In genomic region chr4:185874516-185875230, GRCh38 we compare ENCODE assay signal across 12 cellular contexts.
DNase-seq lines count a peak whose midpoint lies in the region; ATAC-seq, FAIRE-seq and TF ChIP-seq lines count a peak whose summit lies in the region.
"Had no signal": no experiment of that assay in that cellular context is flagged by ENCODE, and none has a peak within 500 bp of the region (broad histone marks: within the 10 kb centered on the region; RNA-seq: fewer than 3 reads in every experiment).

No MANE protein-coding gene starts in this region.

- peak overlapping the region; percentile 4 for H2AFZ ChIP-seq in hepatocyte

- H3K27me3 ChIP-seq in bronchial epithelial cell (ENCODE audit: control insufficient read depth, insufficient read depth, low read length) (no peaks in the 10 kb centered on the region), hepatocyte (no peaks in the 10 kb centered on the region)
- H3K27me3 ChIP-seq: ovary had no signal

- no peak for TF ChIP-seq CTCF in bronchial epithelial cell (IDR thresholded peaks at IDR 0.05; ENCODE audit: insufficient read depth, low read length, severe bottlenecking)
- TF ChIP-seq CTCF in hepatocyte (IDR thresholded peaks at IDR 0.05; ENCODE audit: poor library complexity) = no peak

- H3K36me3 ChIP-seq in bronchial epithelial cell (ENCODE audit: control insufficient read depth, insufficient read depth, low read length) (no peaks in the 10 kb centered on the region), hepatocyte (replicated peaks; ENCODE audit: insufficient read depth, low read depth) (no peaks in the 10 kb centered on the region)
- H3K36me3 ChIP-seq: ovary had no signal

- no peaks in the 10 kb centered on the region for H3K79me2 ChIP-seq in hepatocyte

- DNase-seq in HTR-8/SVneo (ENCODE audit: insufficient read length, low spot score) (peak; percentile 23), bronchial epithelial cell (ENCODE audit: low read depth) (peak; percentile 86), hepatocyte (ENCODE audit: low spot score) (no peak), left lobe of liver (ENCODE audit: low spot score) (no peak), hippocampal formation (lab: John Stamatoyannopoulos, UW) (no peak)
- DNase-seq: activated B cell treated with CpG ODN at 0.5 μM for 24 hours; activated CD8-positive, alpha-beta memory T cell treated with anti-CD3 and anti-CD28 coated beads, Interleukin-2, amount 50 U/mL, for 4 hours; NCI-H2171; ovary had no signal

- H3K27ac ChIP-seq in hepatocyte = no peak overlapping the region
- H3K27ac ChIP-seq: ovary had no signal

- no peaks in the 10 kb centered on the region for H4K20me1 ChIP-seq in hepatocyte (ENCODE audit: insufficient read depth, poor library complexity, severe bottlenecking)

- H3K9me3 ChIP-seq in hepatocyte (ENCODE audit: low read depth) = no peaks in the 10 kb centered on the region
- H3K9me3 ChIP-seq: ovary had no signal

- no peak overlapping the region for H3K4me2 ChIP-seq in hepatocyte

- ATAC-seq in left lobe of liver = no peak
- no peak for ATAC-seq in GM18867 (IDR thresholded peaks at IDR 0.05; ENCODE audit: unreplicated experiment)
- no peak for ATAC-seq in HG03095 (IDR thresholded peaks at IDR 0.05; ENCODE audit: unreplicated experiment)

- no peaks in the 10 kb centered on the region for H3K4me1 ChIP-seq in hepatocyte (ENCODE audit: insufficient read depth)

- WGBS in hepatocyte (ENCODE audit: low lambda C conversion rate, missing lambda C conversion rate) = 79% methylated on average over 3 of the region's 3 CpGs

- FAIRE-seq in A204.1 (lab: Jason Lieb, UNC) (peak; percentile 37), HTR-8/SVneo (lab: Jason Lieb, UNC) (no peak), bronchial epithelial cell (lab: Jason Lieb, UNC) (no peak)

- no peaks in the 10 kb centered on the region for H3K9me2 ChIP-seq in hepatocyte (replicated peaks; ENCODE audit: insufficient read depth)

- H3K4me3 ChIP-seq in bronchial epithelial cell (ENCODE audit: low read depth, low read length) = no peak overlapping the region
- no peak overlapping the region for H3K4me3 ChIP-seq in hepatocyte
- H3K4me3 ChIP-seq: ovary had no signal

Comparison
In these comparisons a context has a peak if more than half of its experiments do, and no peak if none do; other contexts are left out.
1. DNase-seq: peak in HTR-8/SVneo (single experiment) and bronchial epithelial cell (single experiment); none in hepatocyte (single experiment), left lobe of liver (single experiment) and hippocampal formation (0 of 2).